In the genomic region with DNA sequence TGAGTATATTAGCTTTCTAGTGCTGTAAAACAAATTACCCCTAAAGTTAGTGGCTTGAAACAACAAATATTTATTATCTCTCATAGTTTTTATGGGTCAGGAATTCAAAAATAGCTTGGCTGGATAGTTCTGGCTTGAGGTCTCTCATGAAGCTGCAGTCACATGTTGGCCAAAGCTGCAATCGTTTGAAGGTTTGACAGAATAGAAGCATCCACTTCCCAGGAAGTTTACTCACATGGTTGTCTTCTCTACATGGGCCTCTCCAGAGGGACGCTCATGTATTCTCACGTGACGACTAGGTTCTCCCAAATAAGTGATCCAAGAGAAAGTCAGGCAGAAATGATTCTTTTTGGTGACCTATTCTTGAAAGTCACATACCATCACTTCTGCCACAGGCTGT, we compare ENCODE assay signal across 20 cellular contexts.
"Had no signal": no experiment of that assay in that cellular context is flagged by ENCODE, and none has a peak within 500 bp of the region (broad histone marks: within the 10 kb centered on the region; RNA-seq: fewer than 3 reads in every experiment).

No MANE protein-coding gene starts in this region.

- H3K36me3 ChIP-seq: cardiac muscle cell had no signal

- FAIRE-seq: frontal cortex had no signal

- H3K4me3 ChIP-seq: body of pancreas, cardiac muscle cell had no signal

- H3K9me3 ChIP-seq: body of pancreas had no signal

- ATAC-seq: body of pancreas; stimulated activated naive B cell treated with anti-CD40 and anti-IgM and Interleukin-4, amounts not matched to agents 10 μg/mL and 1 μg/mL and 100 μg/mL, for 72 hours; WTC11 had no signal

- DNase-seq: activated CD4-positive, alpha-beta T cell treated with anti-CD3 and anti-CD28 coated beads for 4 hours; activated CD4-positive, alpha-beta T cell treated with anti-CD3 and anti-CD28 coated beads, Interleukin-2, amount 50 U/mL, for 48 hours; activated naive CD4-positive, alpha-beta T cell treated with anti-CD3 and anti-CD28 coated beads for 36 hours; activated T-cell treated with anti-CD3 and anti-CD28 coated beads, Interleukin-2, amount 50 U/mL, for 48 hours; amygdala; body of pancreas; dermis blood vessel endothelial cell; effector CD8-positive, alpha-beta T cell; erythroblast; glutamatergic neuron; hypothalamus; posterior cingulate gyrus; stimulated activated CD4-positive, alpha-beta T cell treated with anti-CD3 and anti-CD28 coated beads, Interleukin-2, amount 100 ng/mL, for 48 hours; stimulated activated CD8-positive, alpha-beta memory T cell treated with anti-CD3 and anti-CD28 coated beads, Interleukin-4, amount 100 ng/mL, for 48 hours; stimulated activated naive B cell treated with anti-CD40 and anti-IgM and Interleukin-4, amounts not matched to agents 10 μg/mL and 1 μg/mL and 100 μg/mL, for 72 hours; T-helper 1 cell; T-helper 9 cell had no signal

- H3K27me3 ChIP-seq: body of pancreas, cardiac muscle cell had no signal

- H3K27ac ChIP-seq: cardiac muscle cell had no signal
